Comparison of ENCODE assay signal across 18 cellular contexts in the genomic region with DNA sequence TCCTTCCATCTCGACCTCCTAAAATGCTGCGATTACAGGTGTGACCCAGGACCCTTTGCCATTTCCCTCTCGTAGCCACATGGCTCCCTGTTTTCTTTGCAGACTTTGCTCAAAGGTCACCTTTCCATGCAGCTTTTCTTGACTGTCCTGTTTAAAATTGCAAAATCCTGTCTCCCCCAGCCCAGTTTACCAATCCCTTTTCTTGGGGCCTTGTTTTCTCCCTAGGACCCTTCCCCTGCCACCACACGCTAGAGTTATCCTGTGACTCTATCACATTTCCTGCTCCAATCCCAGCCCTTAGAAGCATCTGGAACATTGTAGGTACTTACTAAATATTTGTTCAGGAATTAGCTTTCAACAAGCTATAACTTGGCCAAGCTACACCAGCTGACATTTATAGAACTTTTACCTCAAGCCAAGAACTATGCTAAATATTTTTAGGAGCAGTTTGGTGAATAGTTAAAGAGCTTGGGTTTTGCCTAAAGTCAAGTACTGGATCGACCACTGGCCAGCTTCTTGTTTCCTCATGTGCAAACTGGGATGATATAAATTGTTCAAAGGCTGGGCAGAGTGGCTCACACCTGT.
"Had no signal": no experiment of that assay in that cellular context is flagged by ENCODE, and none has a peak within 500 bp of the region (broad histone marks: within the 10 kb centered on the region; RNA-seq: fewer than 3 reads in every experiment).

No MANE protein-coding gene starts in this region.

- DNase-seq: activated CD4-positive, alpha-beta T cell treated with anti-CD3 and anti-CD28 coated beads, Interleukin-2, amount 10 ng/mL, durations not matched to agents 7 days and 5 days; activated CD4-positive, CD25-positive, alpha-beta regulatory T cell; activated naive CD4-positive, alpha-beta T cell treated with anti-CD3 and anti-CD28 coated beads, Interleukin-2, amount 50 U/mL, for 16 hours; activated T-cell treated with anti-CD3 and anti-CD28 coated beads for 4 hours; adrenal gland; caudate nucleus; cortex of kidney; effector CD8-positive, alpha-beta T cell; immature natural killer cell; left cardiac atrium; lower lobe of right lung; midbrain; naive B cell; right cardiac atrium; T-helper 2 cell; thyroid gland had no signal

- H3K4me3 ChIP-seq: adrenal gland, lower lobe of right lung, smooth muscle cell, thyroid gland had no signal

- ATAC-seq: activated T-helper 17 cell treated with anti-CD3 and anti-CD28 coated beads, Interleukin-2, amount 50 U/mL, for 72 hours; left cardiac atrium; lower lobe of right lung; right cardiac atrium had no signal
